8 cellular contexts compared by ENCODE assay signal in the genomic region with DNA sequence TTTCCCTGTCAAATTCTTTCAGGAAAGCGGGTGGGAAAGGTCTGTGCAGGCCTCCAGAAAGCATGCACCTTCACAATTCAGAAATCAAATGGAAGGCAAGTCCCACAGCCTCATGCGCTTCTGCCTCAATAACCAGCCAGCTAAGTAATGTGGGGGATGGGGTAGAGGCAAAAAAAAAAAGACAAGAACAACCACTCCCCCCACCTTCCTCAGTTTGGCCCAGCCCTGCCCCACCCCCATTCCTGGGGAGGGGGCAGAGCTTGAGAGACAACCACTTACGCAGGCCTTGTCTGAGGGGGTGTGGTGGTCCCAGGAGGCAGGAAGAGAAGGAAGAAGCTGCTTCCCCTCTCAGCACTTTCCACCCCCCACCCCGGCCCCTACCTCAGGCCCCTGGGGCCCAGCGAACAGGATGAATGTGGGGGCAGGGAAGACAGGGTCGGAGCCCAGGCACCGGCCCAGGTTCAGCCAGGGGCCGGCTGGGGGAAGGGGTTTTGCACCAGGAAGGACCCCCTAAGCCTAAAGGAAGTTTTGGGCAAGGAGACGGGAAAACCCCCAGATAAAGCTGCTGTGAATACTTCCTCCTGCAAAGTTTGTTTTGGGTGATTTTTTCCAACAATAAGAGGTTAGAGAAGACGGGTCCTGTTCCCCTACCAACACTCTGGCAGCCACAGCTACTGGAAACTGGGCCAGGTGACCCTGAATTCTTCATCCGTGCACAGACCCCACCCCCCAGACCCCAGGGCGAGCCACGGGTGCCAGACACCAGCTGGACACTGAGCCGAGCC. TPM values are rescaled to one million over a fixed set of nuclear protein-coding genes. Genes with fewer than 3 reads are reported as not detected.
DNase-seq lines count a peak whose midpoint lies in the region; ATAC-seq and TF ChIP-seq lines count a peak whose summit lies in the region.

No MANE protein-coding gene starts in this region.

- H3K27me3 Mint-ChIP-seq in endodermal cell (ENCODE audit: insufficient read depth), result peaks cover 14% of the 10 kb centered on the region
- peaks cover 5 to 35% (median 14%) of the 10 kb centered on the region in 5 donors for H3K27me3 Mint-ChIP-seq in naive thymus-derived CD8-positive, alpha-beta T cell

- peak overlapping the region; percentile 96 for H3K27ac Mint-ChIP-seq in endodermal cell
- H3K27ac Mint-ChIP-seq in naive thymus-derived CD8-positive, alpha-beta T cell, result peak overlapping the region in 4 of 10 donors; percentile 27 to 43 (median 32)

- H3K9me3 Mint-ChIP-seq in endodermal cell, result no peaks in the 10 kb centered on the region
- H3K9me3 Mint-ChIP-seq in naive thymus-derived CD8-positive, alpha-beta T cell, result no peaks in the 10 kb centered on the region

- peaks cover 16% of the 10 kb centered on the region for H3K36me3 Mint-ChIP-seq in endodermal cell (ENCODE audit: low read depth)
- H3K36me3 Mint-ChIP-seq in naive thymus-derived CD8-positive, alpha-beta T cell, result no peaks in the 10 kb centered on the region

- H3K4me1 ChIP-seq in BLaER1, result peaks cover 78% of the 10 kb centered on the region
- H3K4me1 ChIP-seq in OCI-LY1 (ENCODE audit: insufficient read depth, low read length, severe bottlenecking), result peaks cover 16% of the 10 kb centered on the region
- peaks cover 3% of the 10 kb centered on the region for H3K4me1 ChIP-seq in endodermal cell (ENCODE audit: control insufficient read depth, insufficient read depth, low read length)

- no peaks in the 10 kb centered on the region for H3F3A ChIP-seq in OCI-LY1 (ENCODE audit: insufficient read depth, low read length)

- H2AFZ ChIP-seq in OCI-LY1 (ENCODE audit: low read length), result no peak overlapping the region

- H3K4me3 Mint-ChIP-seq in endodermal cell, result peak overlapping the region; percentile 81
- peak overlapping the region; percentile 53 to 80 (median 74) for H3K4me3 Mint-ChIP-seq in naive thymus-derived CD8-positive, alpha-beta T cell

- TF ChIP-seq CTCF in OCI-LY1 (IDR thresholded peaks at IDR 0.05; ENCODE audit: low read length), result no peak
- TF ChIP-seq CTCF in endodermal cell (conservative IDR thresholded peaks at IDR 0.05), result no peak

- H3K27ac ChIP-seq in BLaER1 (peak overlapping the region; percentile 100), OCI-LY1 (ENCODE audit: low read depth, low read length, poor library complexity, severe bottlenecking) (no peak overlapping the region), endodermal cell (ENCODE audit: low read depth, low read length) (peak overlapping the region; percentile 83)

- no peaks in the 10 kb centered on the region for H3K9me2 ChIP-seq in OCI-LY1 (ENCODE audit: low read depth, low read length)

- POLR2A ChIA-PET in naive thymus-derived CD8-positive, alpha-beta T cell (lab: Charles Lee), result interaction anchor here (1.2 to 1.8 kb wide), 3 partner anchors 14 to 96 kb away, joined by 3 to 15 read pairs (median 4); partner anchors contain the start of gene EIF1

- DNase-seq in endodermal cell (peak; percentile 96), NCI-H345 treated with DMSO at 0.1 percent for 48 hours (lab: John Stamatoyannopoulos, UW; ENCODE audit: unreplicated experiment) (no peak)
- DNase-seq in naive thymus-derived CD8-positive, alpha-beta T cell, result peak in 1 of 10 donors; percentile 19
- DNase-seq in stimulated activated CD4-positive, alpha-beta T cell treated with anti-CD3 and anti-CD28 coated beads, Interleukin-4, amount 100 ng/mL, for 24 hours, result no peak

- H3K9ac ChIP-seq in BLaER1 (peak overlapping the region; percentile 99), OCI-LY1 (ENCODE audit: low read length) (no peak overlapping the region; the same call in 1 of the 2 replicates), endodermal cell (ENCODE audit: extremely low read depth, low read length, poor library complexity, severe bottlenecking) (peak overlapping the region; percentile 68)

- H3K9me3 ChIP-seq in BLaER1 (no peaks in the 10 kb centered on the region), OCI-LY1 (ENCODE audit: low read length) (no peaks in the 10 kb centered on the region), endodermal cell (ENCODE audit: control insufficient read depth, low read length) (no peaks in the 10 kb centered on the region)

- H4K20me1 ChIP-seq in BLaER1 (peaks cover 47% of the 10 kb centered on the region), OCI-LY1 (ENCODE audit: insufficient read depth, low read length) (no peaks in the 10 kb centered on the region)

- H3K4me3 ChIP-seq in BLaER1, result peak overlapping the region; percentile 94
- H3K4me3 ChIP-seq in OCI-LY1 (ENCODE audit: low read depth, low read length, poor library complexity, severe bottlenecking), result peak overlapping the region; percentile 58
- peak overlapping the region; percentile 93 for H3K4me3 ChIP-seq in endodermal cell (ENCODE audit: low read length)

- H3K79me2 ChIP-seq in OCI-LY1 (ENCODE audit: insufficient read depth, low read length), result no peaks in the 10 kb centered on the region

- H3K4me2 ChIP-seq in BLaER1 (peak overlapping the region; percentile 99), OCI-LY1 (ENCODE audit: low read length) (peak overlapping the region; percentile 64)

- H3K4me1 Mint-ChIP-seq in endodermal cell, result peaks cover 25% of the 10 kb centered on the region
- H3K4me1 Mint-ChIP-seq in naive thymus-derived CD8-positive, alpha-beta T cell, result peaks cover 7 to 51% (median 40%) of the 10 kb centered on the region in 4 donors

- WGBS in endodermal cell (ENCODE audit: insufficient coverage in 1 of 2, insufficient read length in 1 of 2), 2 experiments, result 1 to 2% methylated on average over 6 to 11 of the region's 14 CpGs

- no peak for ATAC-seq in naive thymus-derived CD8-positive, alpha-beta T cell
- ATAC-seq in GM21619 (IDR thresholded peaks at IDR 0.05; ENCODE audit: unreplicated experiment), result no peak
- no peak for ATAC-seq in HG02678 (IDR thresholded peaks at IDR 0.05; ENCODE audit: unreplicated experiment)

- H3K36me3 ChIP-seq in BLaER1 (no peaks in the 10 kb centered on the region), OCI-LY1 (ENCODE audit: insufficient read depth, low read length) (no peaks in the 10 kb centered on the region), endodermal cell (ENCODE audit: control insufficient read depth, insufficient read depth, low read length) (peaks cover 20% of the 10 kb centered on the region)

- no peaks in the 10 kb centered on the region for H3K27me3 ChIP-seq in BLaER1
- no peaks in the 10 kb centered on the region; the same call in 1 of the 2 replicates for H3K27me3 ChIP-seq in OCI-LY1 (ENCODE audit: insufficient read depth, low read length)
- no peaks in the 10 kb centered on the region for H3K27me3 ChIP-seq in endodermal cell (ENCODE audit: control insufficient read depth, insufficient read depth, low read length, poor library complexity, severe bottlenecking)

RNA-seq across cellular contexts. Expression of gene JUP, which starts 1.2 kb away (rescaled TPM):
- 100 to 1,000 TPM; 112 to 167 TPM for total RNA-seq in endodermal cell
- polyA plus RNA-seq in endodermal cell (2013, experiment 1 of 2), result 71.5 TPM
- 69.3 TPM for polyA plus RNA-seq in endodermal cell (2013, experiment 2 of 2)
- total RNA-seq in naive thymus-derived CD8-positive, alpha-beta T cell, result 1 to 10 TPM; 4.0 to 4.7 TPM
- polyA plus RNA-seq in naive thymus-derived CD8-positive, alpha-beta T cell, result under 1 TPM; 0.14 to 0.55 (median 0.30) TPM

RNA-seq across cellular contexts. Expression of gene P3H4, which starts 26.5 kb away (rescaled TPM):
- total RNA-seq in endodermal cell, result 10 to 100 TPM; 23.9 to 40.6 TPM
- polyA plus RNA-seq in endodermal cell (2013, experiment 1 of 2), result 32.2 TPM
- 34.7 TPM for polyA plus RNA-seq in endodermal cell (2013, experiment 2 of 2)
- total RNA-seq in naive thymus-derived CD8-positive, alpha-beta T cell, result 1 to 10 TPM; 4.4 to 6.0 TPM
- polyA plus RNA-seq in naive thymus-derived CD8-positive, alpha-beta T cell, result 1 to 10 TPM; 4.0 to 6.2 (median 5.8) TPM

RNA-seq across cellular contexts. Expression of gene FKBP10, which starts 27.5 kb away (rescaled TPM):
- total RNA-seq in endodermal cell, result 100 to 1,000 TPM; 179 to 291 TPM
- polyA plus RNA-seq in endodermal cell (2013, experiment 1 of 2), result 230 TPM
- polyA plus RNA-seq in endodermal cell (2013, experiment 2 of 2), result 211 TPM
- total RNA-seq in naive thymus-derived CD8-positive, alpha-beta T cell, result not detected
- not detected for polyA plus RNA-seq in naive thymus-derived CD8-positive, alpha-beta T cell

RNA-seq across cellular contexts. Expression of gene NT5C3B, which starts 50.7 kb away (rescaled TPM):
- total RNA-seq in endodermal cell, result 10 to 100 TPM; 65.2 to 79.5 TPM
- 77.9 TPM for polyA plus RNA-seq in endodermal cell (2013, experiment 1 of 2)
- 72.6 TPM for polyA plus RNA-seq in endodermal cell (2013, experiment 2 of 2)
- 10 to 100 TPM; 51.3 to 54.0 TPM for total RNA-seq in naive thymus-derived CD8-positive, alpha-beta T cell
- 10 to 100 TPM; 38.4 to 64.7 (median 41.5) TPM for polyA plus RNA-seq in naive thymus-derived CD8-positive, alpha-beta T cell

RNA-seq across cellular contexts. Expression of gene HAP1, which starts 50.8 kb away (rescaled TPM):
- total RNA-seq in endodermal cell, result 1 to 10 TPM; 1.7 TPM
- 0.82 TPM for polyA plus RNA-seq in endodermal cell (2013, experiment 1 of 2)
- 0.66 TPM for polyA plus RNA-seq in endodermal cell (2013, experiment 2 of 2)
- under 1 TPM in 1 of 2 experiments, not detected in 1; 0.11 TPM for total RNA-seq in naive thymus-derived CD8-positive, alpha-beta T cell
- not detected for polyA plus RNA-seq in naive thymus-derived CD8-positive, alpha-beta T cell

Comparison
In these comparisons a context has a peak if more than half of its experiments do, and no peak if none do; other contexts are left out.
1. RNA of gene JUP, which starts 1.2 kb away (total RNA-seq): 112 to 167 TPM in endodermal cell; 4.0 to 4.7 TPM in naive thymus-derived CD8-positive, alpha-beta T cell; every median in the first group is over 10 times any median in the second.
2. RNA of gene FKBP10, which starts 27.5 kb away (total RNA-seq): 179 to 291 TPM in endodermal cell; not detected in naive thymus-derived CD8-positive, alpha-beta T cell; every median in the first group is over 100 times any median in the second.
3. Peak in every context shown above with its lines, with median percentiles within 50 percentile points of each other: H3K4me3 ChIP-seq.